ENCODE assay signal across 1 cellular context in the genomic region with DNA sequence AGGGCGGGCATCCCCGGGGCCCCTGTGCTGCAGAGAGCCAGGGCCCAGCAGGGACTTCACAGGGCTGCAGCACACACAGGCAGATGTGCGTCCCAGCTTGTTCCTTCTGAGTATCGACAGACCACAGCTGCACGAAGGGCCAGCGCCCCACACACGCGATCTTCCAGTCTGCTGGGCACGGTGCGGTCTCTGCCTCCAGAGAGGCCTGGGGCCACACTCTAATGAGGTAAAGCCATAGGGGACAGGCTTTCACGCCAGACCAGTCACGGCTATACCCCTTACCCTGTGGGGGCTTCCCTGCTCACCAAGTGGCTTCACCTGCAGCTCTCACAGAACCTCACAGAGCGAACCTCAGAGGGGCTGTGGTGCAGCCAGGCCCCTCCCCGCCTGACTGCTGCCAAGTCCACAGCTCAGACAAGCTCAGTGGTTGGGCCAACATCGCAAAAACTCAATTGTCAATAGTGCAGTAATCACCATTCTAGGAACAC.
TF ChIP-seq lines count a peak whose summit lies in the region.

No MANE protein-coding gene starts in this region.

TF ChIP-seq in GM12891, 5 proteins besides CTCF, POLR2A, EP300 and RAD21:
- TF ChIP-seq SPI1 (IDR thresholded peaks at IDR 0.05; ENCODE audit: low read depth, low read length), result no peak
- TF ChIP-seq POLR2AphosphoS5 (IDR thresholded peaks at IDR 0.05; ENCODE audit: low read depth, low read length), result no peak
- TF ChIP-seq POU2F2 (IDR thresholded peaks at IDR 0.05; ENCODE audit: low read depth, low read length), result no peak
- no peak for TF ChIP-seq TAF1 (IDR thresholded peaks at IDR 0.05; ENCODE audit: low read depth, low read length)
- no peak for TF ChIP-seq PAX5 (IDR thresholded peaks at IDR 0.05; ENCODE audit: insufficient read depth, low read length, severe bottlenecking)
